In the genomic region with DNA sequence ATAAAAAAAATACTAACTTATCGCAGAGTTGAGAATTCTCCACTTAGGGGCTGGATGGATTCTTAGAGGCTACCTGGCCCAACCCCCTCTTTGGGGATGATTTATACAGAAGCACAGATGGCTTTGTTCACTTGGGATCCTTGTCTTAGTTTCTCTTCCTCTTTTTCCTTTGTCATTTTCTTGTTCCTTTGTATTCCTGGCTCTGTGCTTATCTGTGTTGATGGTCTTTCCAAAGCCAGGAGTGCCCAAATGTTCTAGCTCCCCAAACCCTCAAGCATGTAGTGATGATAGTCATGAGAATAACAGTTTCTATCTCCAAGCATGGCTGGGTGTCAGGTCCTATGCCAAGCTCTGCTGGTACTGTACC, we compare ENCODE assay signal across 26 cellular contexts. TPM values are rescaled to one million over a fixed set of nuclear protein-coding genes. Genes with fewer than 3 reads are reported as not detected.
DNase-seq lines count a peak whose midpoint lies in the region; ATAC-seq, FAIRE-seq and TF ChIP-seq lines count a peak whose summit lies in the region.
"Had no signal": no experiment of that assay in that cellular context is flagged by ENCODE, and none has a peak within 500 bp of the region (broad histone marks: within the 10 kb centered on the region; RNA-seq: fewer than 3 reads in every experiment).

No MANE protein-coding gene starts in this region.

- intact Hi-C loops in HCT116 (cut with micrococcal nuclease) (no loop called here), mucosa of descending colon (cut with DNase I, micrococcal nuclease) (no loop called here)

- no peak overlapping the region for H2AFZ ChIP-seq in HCT116 (ENCODE audit: low read depth, low read length, poor library complexity, severe bottlenecking)
- H2AFZ ChIP-seq in astrocyte (ENCODE audit: low read depth, low read length), result no peak overlapping the region

- no peaks in the 10 kb centered on the region for H3K27me3 ChIP-seq in HCT116 (ENCODE audit: insufficient read depth, low read length)
- no peaks in the 10 kb centered on the region for H3K27me3 ChIP-seq in astrocyte (ENCODE audit: insufficient read depth, low read length)
- H3K27me3 ChIP-seq in foreskin keratinocyte, result peaks cover 18% of the 10 kb centered on the region
- H3K27me3 ChIP-seq: SJCRH30 had no signal

- H3K9me3 ChIP-seq in HCT116 (ENCODE audit: control insufficient read depth in 1 of 2, insufficient read depth in 1 of 2, low read depth in 1 of 2, low read length in 2 of 2) (no peaks in the 10 kb centered on the region), astrocyte (ENCODE audit: insufficient read depth, low read depth, low read length) (no peaks in the 10 kb centered on the region), mucosa of descending colon (no peaks in the 10 kb centered on the region)
- H3K9me3 ChIP-seq: Caco-2, SJCRH30 had no signal

- H4K20me1 ChIP-seq in HCT116 (ENCODE audit: insufficient read depth) (no peaks in the 10 kb centered on the region), astrocyte (ENCODE audit: insufficient read depth, low read length) (peaks cover 16% of the 10 kb centered on the region)

- H3K4me1 Mint-ChIP-seq in astrocyte (ENCODE audit: low read depth, unreplicated experiment) (peaks cover 25% of the 10 kb centered on the region), HFFc6 (ENCODE audit: low read depth) (peaks cover 47% of the 10 kb centered on the region)
- H3K4me1 Mint-ChIP-seq: CD4-positive, alpha-beta memory T cell; T-helper 17 cell had no signal

- no TSS peak for BruUV-seq in HCT116 (replicated peaks; lab: Mats Ljungman, UMichigan)

- POLR2A ChIA-PET in HCT116 (lab: Charles Lee), result no interaction called here

- H3K27ac Mint-ChIP-seq in astrocyte (ENCODE audit: unreplicated experiment) (no peak overlapping the region), HFFc6 (no peak overlapping the region)
- H3K27ac Mint-ChIP-seq: IgD-negative memory B cell, T-helper 17 cell had no signal

- H3K36me3 ChIP-seq in HCT116 (ENCODE audit: control insufficient read depth in 1 of 2, insufficient read depth in 2 of 2, low read length in 2 of 2) (no peaks in the 10 kb centered on the region), astrocyte (ENCODE audit: insufficient read depth, low read length) (no peaks in the 10 kb centered on the region), mucosa of descending colon (ENCODE audit: low read depth) (no peaks in the 10 kb centered on the region)
- H3K36me3 ChIP-seq: SJCRH30 had no signal

- H3K9me2 ChIP-seq in HCT116 (ENCODE audit: insufficient read depth), result no peaks in the 10 kb centered on the region

- H3K9me3 Mint-ChIP-seq in astrocyte (ENCODE audit: unreplicated experiment) (no peaks in the 10 kb centered on the region), HFFc6 (no peaks in the 10 kb centered on the region)
- H3K9me3 Mint-ChIP-seq: CD4-positive, alpha-beta memory T cell; IgD-negative memory B cell had no signal

- H3K4me2 ChIP-seq in HCT116 (ENCODE audit: low read length), result peak overlapping the region; percentile 49
- peak overlapping the region; percentile 40 for H3K4me2 ChIP-seq in astrocyte (ENCODE audit: low read length)

- peak; percentile 34 for DNase-seq in NOMO-1 treated with DMSO at 0.1 percent for 48 hours (lab: John Stamatoyannopoulos, UW; ENCODE audit: unreplicated experiment)
- DNase-seq in NOMO-1 treated with dmso at 0.1 percent for 144 hours (lab: John Stamatoyannopoulos, UW; ENCODE audit: unreplicated experiment), result no peak
- no peak for DNase-seq in HCT116 (ENCODE audit: low read depth, low spot score)
- no peak for DNase-seq in astrocyte (ENCODE audit: low read depth)
- no peak for DNase-seq in mucosa of descending colon
- no peak for DNase-seq in HFFc6
- DNase-seq in foreskin keratinocyte, result no peak
- DNase-seq: 8988T; Caco-2; CD4-positive, alpha-beta memory T cell; DMS79; GDM1; NCI-H1417 treated with DMSO at 0.1 percent for 48 hours; NCI-H1694 treated with DMSO at 0.1 percent for 48 hours; NCI-H2081; NCI-H2227 treated with DMSO at 0.1 percent for 48 hours; NCI-H69; SJCRH30; T-helper 17 cell had no signal

- H3K27me3 Mint-ChIP-seq in astrocyte (ENCODE audit: low read depth, unreplicated experiment), result peaks cover 8% of the 10 kb centered on the region
- H3K27me3 Mint-ChIP-seq in HFFc6 (ENCODE audit: insufficient read depth), result peaks cover 6% of the 10 kb centered on the region

- H3K4me3 ChIP-seq in HCT116 (replicated peaks in 1 of 2; ENCODE audit: low read depth in 1 of 2, low read length in 2 of 2) (no peak overlapping the region), astrocyte (ENCODE audit: insufficient read depth, low read depth, low read length) (no peak overlapping the region), mucosa of descending colon (no peak overlapping the region)
- H3K4me3 ChIP-seq: SJCRH30 had no signal

- no peak overlapping the region for H3K4me3 Mint-ChIP-seq in astrocyte (ENCODE audit: unreplicated experiment)
- no peak overlapping the region for H3K4me3 Mint-ChIP-seq in HFFc6
- H3K4me3 Mint-ChIP-seq: CD4-positive, alpha-beta memory T cell; IgD-negative memory B cell; T-helper 17 cell had no signal

- CTCF ChIA-PET in HCT116 (lab: Charles Lee), result no interaction called here

- H3K36me3 Mint-ChIP-seq in astrocyte (ENCODE audit: low read depth, unreplicated experiment) (no peaks in the 10 kb centered on the region), HFFc6 (ENCODE audit: low read depth) (no peaks in the 10 kb centered on the region)
- H3K36me3 Mint-ChIP-seq: CD4-positive, alpha-beta memory T cell had no signal

- no peak overlapping the region for H3K9ac ChIP-seq in HCT116 (ENCODE audit: low read length)
- H3K9ac ChIP-seq in astrocyte (ENCODE audit: low read length), result no peak overlapping the region

- peaks cover 17 to 44% of the 10 kb centered on the region in 2 experiments for H3K4me1 ChIP-seq in HCT116 (ENCODE audit: control insufficient read depth in 1 of 2, insufficient read depth in 2 of 2, low read length in 2 of 2)
- peaks cover 43% of the 10 kb centered on the region for H3K4me1 ChIP-seq in astrocyte (ENCODE audit: insufficient read depth, low read length)
- H3K4me1 ChIP-seq in mucosa of descending colon (ENCODE audit: low read depth), result no peaks in the 10 kb centered on the region
- H3K4me1 ChIP-seq in foreskin keratinocyte, result peaks cover 3% of the 10 kb centered on the region
- H3K4me1 ChIP-seq: Caco-2, SJCRH30 had no signal

- H3K27ac ChIP-seq in HCT116 (ENCODE audit: low read depth, low read length) (no peak overlapping the region), astrocyte (ENCODE audit: low read depth, low read length) (peak overlapping the region; percentile 41), foreskin keratinocyte (no peak overlapping the region)
- H3K27ac ChIP-seq: SJCRH30 had no signal

- H3K79me2 ChIP-seq in HCT116 (ENCODE audit: insufficient read depth, low read length) (no peaks in the 10 kb centered on the region), astrocyte (ENCODE audit: insufficient read depth, low read length) (peaks cover 87% of the 10 kb centered on the region)

- TF ChIP-seq POLR2A in HCT116 (IDR thresholded peaks at IDR 0.05; ENCODE audit: borderline replicate concordance, extremely low read depth, insufficient read depth, insufficient read length), result no peak

- RAD21 ChIA-PET in HCT116 (lab: Charles Lee; ENCODE audit: low non-redundant PET in 1 of 2, low total read pairs in 2 of 2, uncharacterized antibody in 2 of 2, unreplicated experiment in 2 of 2), result no interaction called here

- no peak for TF ChIP-seq CTCF in HCT116 (IDR thresholded peaks at IDR 0.05 in 2 of 3, conservative IDR thresholded peaks at IDR 0.05 in 1 of 3; ENCODE audit: borderline replicate concordance in 1 of 3, insufficient read depth in 1 of 3, low read depth in 2 of 3, low read length in 2 of 3)
- no peak for TF ChIP-seq CTCF in astrocyte (IDR thresholded peaks at IDR 0.05; ENCODE audit: insufficient read depth, low read depth, low read length)
- no peak for TF ChIP-seq CTCF in mucosa of descending colon (IDR thresholded peaks at IDR 0.05)
- no peak for TF ChIP-seq CTCF in HFFc6 (IDR thresholded peaks at IDR 0.05)
- no peak for TF ChIP-seq CTCF in foreskin keratinocyte (conservative IDR thresholded peaks at IDR 0.05)

- no peak for TF ChIP-seq RAD21 in HCT116 (IDR thresholded peaks at IDR 0.05; ENCODE audit: low read depth)

- FAIRE-seq in astrocyte (lab: Jason Lieb, UNC), result no peak
- FAIRE-seq: GM12892, GM19239, H54 had no signal

- ATAC-seq in HCT116 (no peak), mucosa of descending colon (peak; percentile 2), GM19035 (IDR thresholded peaks at IDR 0.05; ENCODE audit: unreplicated experiment) (no peak), foreskin keratinocyte (no peak)
- ATAC-seq: Right ventricle myocardium inferior, SK-N-SH treated with all-trans-retinoic acid at 6 μM for 48 hours, T-helper 17 cell had no signal

TF ChIP-seq in HCT116, 20 proteins besides CTCF, POLR2A, EP300 and RAD21 (continues in another document):
- no peak for TF ChIP-seq FOSL1 (IDR thresholded peaks at IDR 0.05; ENCODE audit: low read depth)
- no peak for TF ChIP-seq EZH2 (IDR thresholded peaks at IDR 0.05)
- TF ChIP-seq EZH2phosphoT487 (IDR thresholded peaks at IDR 0.05; ENCODE audit: borderline replicate concordance), result no peak

RNA-seq across cellular contexts. Expression of gene EPHB2, which starts 27.4 kb away (rescaled TPM):
- 19.5 TPM for total RNA-seq in HCT116 (2021; ENCODE audit: unreplicated experiment)
- 19.4 and 22.0 TPM in 2 replicates for polyA plus RNA-seq in HCT116 (2012)
- total RNA-seq in astrocyte, result 7.5 and 8.4 TPM in 2 replicates
- 10 to 100 TPM; 22.7 to 76.7 (median 70.8) TPM for total RNA-seq in mucosa of descending colon
- total RNA-seq in HFFc6 (2021; fragmentation: NEBNext Ultra II Directional; extraction: Animal tissue kit (Norgen Biotek cat#: 25700)), result 10 to 100 TPM; 13.1 to 36.4 (median 30.9) TPM
- total RNA-seq in foreskin keratinocyte, result 0.14 TPM in 1 of 2 replicates, not detected in the other
- 0.02 and 0.06 TPM in 2 replicates for polyA plus RNA-seq in foreskin keratinocyte
- polyA plus RNA-seq: CD4-positive, alpha-beta memory T cell; IgD-negative memory B cell had no signal
